ENCODE assay signal across 8 cellular contexts in genomic region chr2:20015482-20016083, GRCh38. TPM values are rescaled to one million over a fixed set of nuclear protein-coding genes. Genes with fewer than 3 reads are reported as not detected.
DNase-seq lines count a peak whose midpoint lies in the region; ATAC-seq and TF ChIP-seq lines count a peak whose summit lies in the region.

No MANE protein-coding gene starts in this region.

- no peak overlapping the region for H3K4me3 Mint-ChIP-seq in naive thymus-derived CD8-positive, alpha-beta T cell

- peaks cover 0 to under 1% (median 0%) of the 10 kb centered on the region in 4 donors for H3K9me3 ChIP-seq in Peyer's patch

- peaks cover 0 to 7% (median 2%) of the 10 kb centered on the region in 3 donors for H3K36me3 Mint-ChIP-seq in naive thymus-derived CD8-positive, alpha-beta T cell

- no peak overlapping the region for H3K4me3 ChIP-seq in Peyer's patch

- H3K9me3 Mint-ChIP-seq in naive thymus-derived CD8-positive, alpha-beta T cell = peaks cover 0 to 16% (median 7%) of the 10 kb centered on the region in 9 donors

- POLR2A ChIA-PET in naive thymus-derived CD8-positive, alpha-beta T cell (lab: Charles Lee) = no interaction called here

- DNase-seq in ELR (ENCODE audit: low read depth) (peak; percentile 74), KG1 (lab: John Stamatoyannopoulos, UW) (peak; percentile 8), Peyer's patch (no peak), erythroblast (lab: John Stamatoyannopoulos, UW) (peak; percentile 47 to 63)
- peak in 3 of 10 donors; percentile 37 to 49 (median 46) for DNase-seq in naive thymus-derived CD8-positive, alpha-beta T cell
- no peak for DNase-seq in stimulated activated CD4-positive, alpha-beta T cell treated with anti-CD3 and anti-CD28 coated beads, Interleukin-4, amount 100 ng/mL, for 4 hours
- DNase-seq in activated effector memory CD4-positive, alpha-beta T cell treated with anti-CD3 and anti-CD28 coated beads, Interleukin-2, amount 50 U/mL, for 16 hours = no peak

- no peak overlapping the region for H3K27ac Mint-ChIP-seq in naive thymus-derived CD8-positive, alpha-beta T cell

- peaks cover 0 to 5% of the 10 kb centered on the region in 2 donors for H3K27me3 ChIP-seq in Peyer's patch

- no peak for TF ChIP-seq POLR2A in Peyer's patch (IDR thresholded peaks at IDR 0.05)
- TF ChIP-seq POLR2A in erythroblast (IDR thresholded peaks at IDR 0.05; ENCODE audit: low read length) = no peak

- peaks cover 0 to 13% (median 11%) of the 10 kb centered on the region in 4 donors for H3K4me1 ChIP-seq in Peyer's patch

- no peak overlapping the region for H3K27ac ChIP-seq in Peyer's patch

- H3K36me3 ChIP-seq in Peyer's patch = no peaks in the 10 kb centered on the region

- peak; percentile 27 to 70 (median 68) for TF ChIP-seq CTCF in Peyer's patch (IDR thresholded peaks at IDR 0.05)

- peaks cover 10 to 34% (median 31%) of the 10 kb centered on the region in 5 donors for H3K27me3 Mint-ChIP-seq in naive thymus-derived CD8-positive, alpha-beta T cell

- ATAC-seq in naive thymus-derived CD8-positive, alpha-beta T cell = peak; percentile 32 to 52
- ATAC-seq in activated CD4-positive, CD25-positive, alpha-beta regulatory T cell treated with anti-CD3 and anti-CD28 coated beads, Interleukin-2, amount 50 U/mL, for 24 hours = no peak

- H3K4me1 Mint-ChIP-seq in naive thymus-derived CD8-positive, alpha-beta T cell = peaks cover 6 to 13% (median 10%) of the 10 kb centered on the region in 4 donors

RNA-seq across cellular contexts. Expression of gene MATN3, which starts 3.1 kb away (rescaled TPM):
- under 1 TPM in 1 of 4 donors, not detected in 3; 0.40 TPM for total RNA-seq in Peyer's patch
- not detected for total RNA-seq in naive thymus-derived CD8-positive, alpha-beta T cell
- not detected for polyA plus RNA-seq in naive thymus-derived CD8-positive, alpha-beta T cell

RNA-seq across cellular contexts. Expression of gene WDR35, which starts 25.7 kb away (rescaled TPM):
- total RNA-seq in Peyer's patch = 1 to 10 TPM; 3.4 to 4.1 (median 3.8) TPM
- total RNA-seq in naive thymus-derived CD8-positive, alpha-beta T cell = 1 to 10 TPM; 4.8 to 5.6 TPM
- 1 to 10 TPM in 2 of 3 donors, under 1 TPM in 1; 0.91 to 1.8 (median 1.7) TPM for polyA plus RNA-seq in naive thymus-derived CD8-positive, alpha-beta T cell

RNA-seq across cellular contexts. Expression of gene LAPTM4A, which starts 35.8 kb away (rescaled TPM):
- 10 to 100 TPM; 27.3 to 65.0 (median 50.0) TPM for total RNA-seq in Peyer's patch
- 10 to 100 TPM; 45.7 to 46.0 TPM for total RNA-seq in naive thymus-derived CD8-positive, alpha-beta T cell
- 100 to 1,000 TPM in 1 of 3 donors, 10 to 100 TPM in 2; 88.7 to 100 (median 97.1) TPM for polyA plus RNA-seq in naive thymus-derived CD8-positive, alpha-beta T cell

Comparison
In these comparisons a context has a peak if more than half of its experiments do, and no peak if none do; other contexts are left out.
1. DNase-seq: peak in ELR (single experiment), KG1 (single experiment) and erythroblast (2 of 2); none in Peyer's patch (0 of 3), stimulated activated CD4-positive, alpha-beta T cell treated with anti-CD3 and anti-CD28 coated beads, Interleukin-4, amount 100 ng/mL, for 4 hours (0 of 2) and activated effector memory CD4-positive, alpha-beta T cell treated with anti-CD3 and anti-CD28 coated beads, Interleukin-2, amount 50 U/mL, for 16 hours (single experiment).
2. ATAC-seq: peak in naive thymus-derived CD8-positive, alpha-beta T cell (2 of 2); none in activated CD4-positive, CD25-positive, alpha-beta regulatory T cell treated with anti-CD3 and anti-CD28 coated beads, Interleukin-2, amount 50 U/mL, for 24 hours (0 of 2).